ENCODE assay signal across 19 cellular contexts in the genomic region with DNA sequence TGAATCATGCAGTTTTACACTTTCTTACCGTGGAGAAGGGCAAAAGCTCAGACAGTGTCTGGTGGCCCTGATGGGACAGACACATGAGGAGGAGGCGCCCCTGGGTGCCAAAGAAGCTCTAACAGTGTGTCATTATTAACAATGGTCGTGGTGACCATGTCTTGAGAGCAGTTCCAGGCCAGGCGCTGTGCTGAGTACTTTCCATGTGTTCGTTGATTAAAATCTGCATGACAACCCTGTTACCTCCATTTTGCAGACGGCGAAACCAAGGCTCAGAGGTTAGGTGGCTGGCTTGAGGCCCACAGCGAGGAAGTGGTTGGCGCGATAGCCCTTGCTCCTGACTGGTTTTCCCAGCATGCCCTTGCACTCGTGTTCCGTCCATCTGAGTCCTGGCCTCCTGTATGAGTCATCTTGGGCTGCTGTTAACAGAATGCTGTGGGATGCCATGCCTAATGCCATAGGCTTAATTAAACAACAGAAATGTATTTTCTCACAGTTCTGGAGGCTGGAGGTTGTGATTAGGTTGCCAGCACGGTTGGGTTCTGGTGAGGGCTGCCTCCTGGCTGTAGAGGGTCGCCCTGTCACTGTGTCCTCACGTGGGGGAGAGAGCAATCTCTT.
A peak's percentile ranks its signal among the peaks of the same experiment; 100 is the strongest.
DNase-seq lines count a peak whose midpoint lies in the region; ATAC-seq, FAIRE-seq and TF ChIP-seq lines count a peak whose summit lies in the region.
"Had no signal": no experiment of that assay in that cellular context is flagged by ENCODE, and none has a peak within 500 bp of the region (broad histone marks: within the 10 kb centered on the region; RNA-seq: fewer than 3 reads in every experiment).

No MANE protein-coding gene starts in this region.

- intact Hi-C loops in left lung (cut with DNase I), result no loop called here

- H3K27me3 ChIP-seq in left lung, result no peaks in the 10 kb centered on the region
- H3K27me3 ChIP-seq: tibial artery had no signal

- no peaks in the 10 kb centered on the region for H3K36me3 Mint-ChIP-seq in activated CD8-positive, alpha-beta memory T cell treated with anti-CD3 and anti-CD28 coated beads, Interleukin-2, amount 10 ng/mL, durations not matched to agents 7 days and 5 days

- no peaks in the 10 kb centered on the region for H3K4me1 Mint-ChIP-seq in activated CD8-positive, alpha-beta memory T cell treated with anti-CD3 and anti-CD28 coated beads, Interleukin-2, amount 10 ng/mL, durations not matched to agents 7 days and 5 days

- DNase-seq in DMS53 (lab: John Stamatoyannopoulos, UW), result peak; percentile 1
- DNase-seq in DMS53 treated with DMSO at 0.1 percent for 48 hours (lab: John Stamatoyannopoulos, UW; ENCODE audit: unreplicated experiment), result no peak
- peak; percentile 90 for DNase-seq in astrocyte of the hippocampus (ENCODE audit: low read depth, low spot score)
- DNase-seq in left lung, result no peak
- DNase-seq in urothelium cell line (ENCODE audit: low spot score), result peak; percentile 20
- no peak for DNase-seq in activated CD4-positive, CD25-positive, alpha-beta regulatory T cell (lab: John Stamatoyannopoulos, UW)
- no peak for DNase-seq in activated CD8-positive, alpha-beta memory T cell treated with anti-CD3 and anti-CD28 coated beads, Interleukin-2, amount 10 ng/mL, durations not matched to agents 7 days and 5 days
- DNase-seq: activated effector memory CD4-positive, alpha-beta T cell treated with Interleukin-2 at 50 U/mL for 16 hours; amygdala; DMS153; midbrain; NCI-H1436 treated with DMSO at 0.1 percent for 48 hours; small intestine had no signal

- no peak for TF ChIP-seq CTCF in left lung (IDR thresholded peaks at IDR 0.05)

- ATAC-seq in left lung (peak; percentile 18), esophagus mucosa (no peak)
- no peak for ATAC-seq in activated CD8-positive, alpha-beta memory T cell treated with anti-CD3 and anti-CD28 coated beads, Interleukin-2, amount 10 ng/mL, durations not matched to agents 7 days and 5 days
- ATAC-seq: Right ventricle myocardium inferior had no signal

- no peak overlapping the region for H3K4me3 ChIP-seq in left lung
- H3K4me3 ChIP-seq: tibial artery had no signal

- no peaks in the 10 kb centered on the region for H3K27me3 Mint-ChIP-seq in activated CD8-positive, alpha-beta memory T cell treated with anti-CD3 and anti-CD28 coated beads, Interleukin-2, amount 10 ng/mL, durations not matched to agents 7 days and 5 days

- H3K9me3 ChIP-seq in left lung, result no peaks in the 10 kb centered on the region
- H3K9me3 ChIP-seq: tibial artery had no signal

- H3K36me3 ChIP-seq in left lung, result no peaks in the 10 kb centered on the region

- no peak for FAIRE-seq in urothelium cell line (lab: Jason Lieb, UNC)
- FAIRE-seq: small intestine had no signal

- H3K4me1 ChIP-seq in left lung, result peaks cover 0 to 12% of the 10 kb centered on the region in 2 donors

- H3K27ac Mint-ChIP-seq in activated CD8-positive, alpha-beta memory T cell treated with anti-CD3 and anti-CD28 coated beads, Interleukin-2, amount 10 ng/mL, durations not matched to agents 7 days and 5 days, result no peak overlapping the region
- H3K27ac Mint-ChIP-seq: T-helper 1 cell treated with Interleukin-12 subunit alpha and Interleukin-12 subunit beta and Interleukin-4 antibody, amounts not matched to agents 30 μg/mL and 1 μg/mL, for 36 hours had no signal

- CTCF ChIA-PET in activated CD8-positive, alpha-beta memory T cell treated with anti-CD3 and anti-CD28 coated beads, Interleukin-2, amount 10 ng/mL, durations not matched to agents 7 days and 5 days (lab: Charles Lee), result no interaction called here

- H3K27ac ChIP-seq in left lung, result no peak overlapping the region
- H3K27ac ChIP-seq: 22Rv1, C4-2B, tibial artery had no signal

- H3K9me3 Mint-ChIP-seq in activated CD8-positive, alpha-beta memory T cell treated with anti-CD3 and anti-CD28 coated beads, Interleukin-2, amount 10 ng/mL, durations not matched to agents 7 days and 5 days (ENCODE audit: low read depth), result no peaks in the 10 kb centered on the region
- H3K9me3 Mint-ChIP-seq: T-helper 1 cell treated with Interleukin-12 subunit alpha and Interleukin-12 subunit beta and Interleukin-4 antibody, amounts not matched to agents 30 μg/mL and 1 μg/mL, for 36 hours had no signal

- no peak overlapping the region for H3K4me3 Mint-ChIP-seq in activated CD8-positive, alpha-beta memory T cell treated with anti-CD3 and anti-CD28 coated beads, Interleukin-2, amount 10 ng/mL, durations not matched to agents 7 days and 5 days
- H3K4me3 Mint-ChIP-seq: T-helper 1 cell treated with Interleukin-12 subunit alpha and Interleukin-12 subunit beta and Interleukin-4 antibody, amounts not matched to agents 30 μg/mL and 1 μg/mL, for 36 hours had no signal

Comparison
In these comparisons a context has a peak if more than half of its experiments do, and no peak if none do; other contexts are left out.
1. DNase-seq: peak in DMS53 (single experiment), astrocyte of the hippocampus (single experiment) and urothelium cell line (single experiment); none in DMS53 treated with DMSO at 0.1 percent for 48 hours (single experiment), left lung (0 of 2), activated CD4-positive, CD25-positive, alpha-beta regulatory T cell (0 of 4) and activated CD8-positive, alpha-beta memory T cell treated with anti-CD3 and anti-CD28 coated beads, Interleukin-2, amount 10 ng/mL, durations not matched to agents 7 days and 5 days (single experiment).